ENCODE assay signal across 1 cellular context in the genomic region with DNA sequence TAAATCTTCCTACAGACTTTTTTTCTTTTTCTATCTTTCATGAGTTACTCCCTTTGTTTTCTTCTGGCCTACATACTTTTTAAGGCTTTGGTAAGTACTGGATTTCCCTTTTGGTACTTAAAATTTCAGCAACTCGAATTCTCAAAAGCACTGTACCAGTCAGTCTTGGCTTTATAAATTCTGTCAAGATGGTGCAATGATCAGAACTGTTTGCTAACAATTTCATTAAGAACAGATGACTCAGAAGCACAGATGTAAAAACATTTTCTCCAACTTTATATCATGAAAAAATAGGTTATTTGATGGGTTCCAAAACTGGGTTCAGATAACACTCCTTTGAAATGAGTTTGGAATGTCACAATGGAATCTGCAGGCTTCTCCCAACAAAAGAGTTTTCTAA.
TF ChIP-seq lines count a peak whose summit lies in the region.

No MANE protein-coding gene starts in this region.

TF ChIP-seq in GM23338, 12 proteins besides CTCF, POLR2A, EP300 and RAD21 (continued from another document):
- TF ChIP-seq ZNF462 (CRISPR knock-in tag; IDR thresholded peaks at IDR 0.05) (no peak), POLR2AphosphoS5 (IDR thresholded peaks at IDR 0.05; ENCODE audit: low read depth) (no peak), ZNF114 (CRISPR knock-in tag; IDR thresholded peaks at IDR 0.05) (no peak), ZNF331 (CRISPR knock-in tag; IDR thresholded peaks at IDR 0.05; ENCODE audit: low read depth) (no peak), STAT1 (IDR thresholded peaks at IDR 0.05; ENCODE audit: unreplicated experiment) (no peak), ETS1 (IDR thresholded peaks at IDR 0.05) (no peak)
